9 cellular contexts compared by ENCODE assay signal in the genomic region with DNA sequence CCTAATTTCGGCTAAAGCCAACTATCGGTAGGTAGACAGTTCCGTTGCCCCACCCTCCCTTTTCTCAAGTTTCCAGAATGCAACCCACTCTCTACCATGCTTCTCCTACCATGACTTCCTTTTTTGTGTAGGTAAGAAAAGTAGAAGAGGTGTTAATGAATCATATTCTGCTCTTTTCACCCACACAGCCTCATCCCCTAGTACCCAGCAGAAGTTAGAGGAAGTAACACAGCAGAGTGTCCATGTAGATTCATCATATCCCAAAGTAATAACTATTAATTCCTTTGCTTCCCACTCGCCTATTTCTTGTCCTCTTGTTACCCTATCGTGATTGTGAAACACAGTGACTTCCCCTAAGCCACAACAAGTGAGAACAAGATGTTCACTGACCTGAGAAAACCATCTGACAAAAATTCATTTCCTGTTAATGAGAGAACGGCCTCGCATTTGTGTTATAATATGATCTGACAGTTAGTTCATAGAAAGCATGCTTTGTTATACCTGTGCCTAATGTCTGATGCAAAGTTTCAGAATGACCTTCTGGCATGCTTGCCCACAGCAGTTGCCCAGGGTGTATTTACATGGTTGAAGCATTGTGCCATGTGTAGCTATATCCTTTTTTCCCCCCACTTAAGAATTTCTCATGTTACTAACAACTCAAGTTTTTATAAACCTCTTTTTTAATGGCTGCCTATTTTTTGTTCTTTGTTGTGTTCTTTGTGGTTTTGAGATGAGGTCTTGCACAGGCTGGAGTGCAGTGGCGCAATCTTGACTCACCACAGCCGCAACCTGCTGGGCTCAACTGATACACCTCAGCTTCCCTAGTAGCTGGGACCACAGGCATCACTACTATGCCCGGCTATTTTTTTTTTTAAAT.
A peak's percentile ranks its signal among the peaks of the same experiment; 100 is the strongest.
DNase-seq lines count a peak whose midpoint lies in the region; ATAC-seq and TF ChIP-seq lines count a peak whose summit lies in the region.
"Had no signal": no experiment of that assay in that cellular context is flagged by ENCODE, and none has a peak within 500 bp of the region (broad histone marks: within the 10 kb centered on the region; RNA-seq: fewer than 3 reads in every experiment).

No MANE protein-coding gene starts in this region.

- H3K9me3 ChIP-seq in RWPE2 (ENCODE audit: severe bottlenecking): no peaks in the 10 kb centered on the region

- no peaks in the 10 kb centered on the region for H3K27me3 ChIP-seq in RWPE2 (ENCODE audit: insufficient read depth, poor library complexity, severe bottlenecking)

- H3K4me1 ChIP-seq in RWPE2 (ENCODE audit: insufficient read depth, poor library complexity, severe bottlenecking): peaks cover 31% of the 10 kb centered on the region
- H3K4me1 ChIP-seq: parathyroid adenoma had no signal

- ATAC-seq in GM18519 (IDR thresholded peaks at IDR 0.05; ENCODE audit: low FRiP score, unreplicated experiment) (peak; percentile 69), HG02938 (IDR thresholded peaks at IDR 0.05; ENCODE audit: unreplicated experiment) (peak; percentile 66), RWPE2 (ENCODE audit: low read depth) (peak; percentile 92), natural killer cell (peak; percentile 79 to 90 (median 88))

- no peak overlapping the region for H3K4me3 ChIP-seq in RWPE2 (ENCODE audit: severe bottlenecking)

- peak overlapping the region; percentile 74 for H3K4me3 Mint-ChIP-seq in activated naive CD8-positive, alpha-beta T cell
- peak overlapping the region; percentile 75 for H3K4me3 Mint-ChIP-seq in natural killer cell

- intact Hi-C loops in natural killer cell (cut with micrococcal nuclease): loop anchor here (1.0 to 5.0 kb wide), 6 partner anchors 184 to 642 kb away; a partner anchor contains a TSS

- H3K36me3 Mint-ChIP-seq in activated naive CD8-positive, alpha-beta T cell: peaks cover 14% of the 10 kb centered on the region
- peaks cover 16% of the 10 kb centered on the region for H3K36me3 Mint-ChIP-seq in natural killer cell

- H3K27ac Mint-ChIP-seq in activated naive CD8-positive, alpha-beta T cell: peak overlapping the region; percentile 88
- H3K27ac Mint-ChIP-seq in natural killer cell: peak overlapping the region; percentile 89 to 91

- H3K27me3 Mint-ChIP-seq in activated naive CD8-positive, alpha-beta T cell: no peaks in the 10 kb centered on the region
- no peaks in the 10 kb centered on the region for H3K27me3 Mint-ChIP-seq in natural killer cell (ENCODE audit: low read depth in 2 of 2)

- no peaks in the 10 kb centered on the region for H3K9me3 Mint-ChIP-seq in activated naive CD8-positive, alpha-beta T cell (ENCODE audit: low read depth)
- no peaks in the 10 kb centered on the region for H3K9me3 Mint-ChIP-seq in natural killer cell

- peaks cover 40% of the 10 kb centered on the region for H3K4me1 Mint-ChIP-seq in activated naive CD8-positive, alpha-beta T cell (ENCODE audit: low read depth)
- H3K4me1 Mint-ChIP-seq in natural killer cell: peaks cover 36 to 51% of the 10 kb centered on the region in 2 donors

- TF ChIP-seq CTCF in RWPE2 (IDR thresholded peaks at IDR 0.05; ENCODE audit: poor library complexity, severe bottlenecking): no peak
- TF ChIP-seq CTCF in natural killer cell (IDR thresholded peaks at IDR 0.05): no peak

- H3K27ac ChIP-seq in RWPE2 (ENCODE audit: poor library complexity, severe bottlenecking): peak overlapping the region; percentile 96
- H3K27ac ChIP-seq: parathyroid adenoma had no signal

- peaks cover 10% of the 10 kb centered on the region; the same call in 1 of the 2 replicates for H3K36me3 ChIP-seq in RWPE2 (ENCODE audit: low read depth)

- DNase-seq in RWPE2 (ENCODE audit: low spot score) (peak; percentile 68), natural killer cell (peak; percentile 63), NCI-H524 (lab: John Stamatoyannopoulos, UW) (no peak), hepatic stellate cell (ENCODE audit: low spot score) (no peak), islet precursor cell (no peak)

Comparison
In these comparisons a context has a peak if more than half of its experiments do, and no peak if none do; other contexts are left out.
1. DNase-seq: peak in RWPE2 (single experiment) and natural killer cell (single experiment); none in NCI-H524 (0 of 2), hepatic stellate cell (single experiment) and islet precursor cell (single experiment).
2. Peak in every context shown above with its lines, with median percentiles within 50 percentile points of each other: ATAC-seq.